In genomic region chr1:207430602-207431001, GRCh38 we compare ENCODE assay signal across 20 cellular contexts. TPM values are rescaled to one million over a fixed set of nuclear protein-coding genes. Genes with fewer than 3 reads are reported as not detected.
"Had no signal": no experiment of that assay in that cellular context is flagged by ENCODE, and none has a peak within 500 bp of the region (broad histone marks: within the 10 kb centered on the region; RNA-seq: fewer than 3 reads in every experiment).

No MANE protein-coding gene starts in this region.

- H3K4me3 ChIP-seq: gastroesophageal sphincter, heart right ventricle, left ventricle myocardium inferior, prostate gland, right atrium auricular region, vagina had no signal

- H3K9me3 ChIP-seq: gastroesophageal sphincter, left ventricle myocardium inferior, prostate gland, right atrium auricular region, vagina had no signal

- H3K27me3 ChIP-seq: gastroesophageal sphincter, right atrium auricular region, vagina had no signal

- H3K27ac ChIP-seq: gastroesophageal sphincter, heart right ventricle, left ventricle myocardium inferior, prostate gland, right atrium auricular region, vagina had no signal

- H3K27ac Mint-ChIP-seq: activated CD4-positive, alpha-beta T cell treated with anti-CD3 and anti-CD28 coated beads, Interleukin-2, amount 10 ng/mL, durations not matched to agents 24 days and 14 days; activated naive CD4-positive, alpha-beta T cell treated with anti-CD3 and anti-CD28 coated beads, Interleukin-2, amount 50 U/mL, for 72 hours; stimulated activated naive CD8-positive, alpha-beta T cell treated with anti-CD3 and anti-CD28 coated beads, Interleukin-15, amount 100 ng/mL, for 72 hours had no signal

- H3K36me3 Mint-ChIP-seq: activated naive CD4-positive, alpha-beta T cell treated with anti-CD3 and anti-CD28 coated beads, Interleukin-2, amount 50 U/mL, for 72 hours had no signal

- H3K4me1 ChIP-seq: gastroesophageal sphincter, heart right ventricle, left ventricle myocardium inferior, prostate gland, right atrium auricular region, vagina had no signal

- H3K4me1 Mint-ChIP-seq: activated CD4-positive, alpha-beta T cell treated with anti-CD3 and anti-CD28 coated beads, Interleukin-2, amount 10 ng/mL, durations not matched to agents 24 days and 14 days had no signal

- H3K36me3 ChIP-seq: gastroesophageal sphincter, heart right ventricle, left ventricle myocardium inferior, prostate gland, right atrium auricular region, vagina had no signal

- H3K4me3 Mint-ChIP-seq: activated CD4-positive, alpha-beta T cell treated with anti-CD3 and anti-CD28 coated beads, Interleukin-2, amount 10 ng/mL, durations not matched to agents 24 days and 14 days; stimulated activated naive CD8-positive, alpha-beta T cell treated with anti-CD3 and anti-CD28 coated beads, Interleukin-15, amount 100 ng/mL, for 72 hours had no signal

- H3K9me3 Mint-ChIP-seq: activated CD4-positive, alpha-beta T cell treated with anti-CD3 and anti-CD28 coated beads, Interleukin-2, amount 10 ng/mL, durations not matched to agents 24 days and 14 days; activated naive CD4-positive, alpha-beta T cell treated with anti-CD3 and anti-CD28 coated beads, Interleukin-2, amount 50 U/mL, for 72 hours; stimulated activated naive CD8-positive, alpha-beta T cell treated with anti-CD3 and anti-CD28 coated beads, Interleukin-15, amount 100 ng/mL, for 72 hours had no signal

- ATAC-seq: activated naive CD4-positive, alpha-beta T cell treated with anti-CD3 and anti-CD28 coated beads, Interleukin-2, amount 50 U/mL, for 72 hours; esophagus mucosa; gastroesophageal sphincter; heart right ventricle; stimulated activated naive CD8-positive, alpha-beta T cell treated with anti-CD3 and anti-CD28 coated beads, Interleukin-15, amount 100 ng/mL, for 72 hours had no signal

- DNase-seq: activated CD4-positive, alpha-beta T cell treated with anti-CD3 and anti-CD28 coated beads, Interleukin-2, amount 10 ng/mL, durations not matched to agents 24 days and 14 days; activated CD8-positive, alpha-beta memory T cell treated with anti-CD3 and anti-CD28 coated beads for 24 hours; activated CD8-positive, alpha-beta memory T cell treated with anti-CD3 and anti-CD28 coated beads, Interleukin-2, amount 50 U/mL, for 48 hours; activated gamma-delta T cell; effector CD4-positive, alpha-beta T cell; heart right ventricle; left ventricle myocardium inferior; mammary epithelial cell; occipital lobe; stimulated activated CD4-positive, alpha-beta T cell treated with anti-CD3 and anti-CD28 coated beads, Interleukin-2, amount 100 ng/mL, for 24 hours; stimulated activated naive CD8-positive, alpha-beta T cell treated with anti-CD3 and anti-CD28 coated beads, Interleukin-15, amount 100 ng/mL, for 72 hours; trophoblast cell had no signal

RNA-seq across cellular contexts. Expression of gene CR2, which starts 23.5 kb away (rescaled TPM):
- total RNA-seq: activated CD4-positive, alpha-beta T cell treated with anti-CD3 and anti-CD28 coated beads, Interleukin-2, amount 10 ng/mL, durations not matched to agents 24 days and 14 days; cerebellum; left ventricle myocardium inferior; myocyte; occipital lobe; right atrium auricular region; vagina had no signal
